8 cellular contexts compared by ENCODE assay signal in genomic region chr1:204763773-204764427, GRCh38.
DNase-seq lines count a peak whose midpoint lies in the region; TF ChIP-seq lines count a peak whose summit lies in the region.

No MANE protein-coding gene starts in this region.

- H3K4me3 Mint-ChIP-seq in activated T-helper 2 cell treated with anti-CD3 and anti-CD28 coated beads, Interferon-gamma antibody, Interleukin-2, Interleukin-4, amounts not matched to agents 10 μg/mL and 5 μg/mL and 100 μg/mL, durations not matched to agents 14 hours and 24 hours and 36 hours (ENCODE audit: low read depth), result peak overlapping the region; percentile 56

- H3K27me3 ChIP-seq in Karpas-422 (ENCODE audit: low read length) (no peaks in the 10 kb centered on the region), testis (no peaks in the 10 kb centered on the region)

- H3K9me3 ChIP-seq in Karpas-422 (ENCODE audit: low read length) (no peaks in the 10 kb centered on the region), testis (no peaks in the 10 kb centered on the region)

- TF ChIP-seq CTCF in GM20000 (IDR thresholded peaks at IDR 0.05; ENCODE audit: extremely low read depth, missing control alignments), result peak; percentile 78
- TF ChIP-seq CTCF in foreskin fibroblast (IDR thresholded peaks at IDR 0.05; ENCODE audit: low read depth, low read length), result peak; percentile 88
- TF ChIP-seq CTCF in testis (IDR thresholded peaks at IDR 0.05), result peak in 2 of 3 experiments; percentile 56 to 68

- H3K27me3 Mint-ChIP-seq in activated T-helper 2 cell treated with anti-CD3 and anti-CD28 coated beads, Interferon-gamma antibody, Interleukin-2, Interleukin-4, amounts not matched to agents 10 μg/mL and 5 μg/mL and 100 μg/mL, durations not matched to agents 14 hours and 24 hours and 36 hours (ENCODE audit: low read depth), result peaks cover 33% of the 10 kb centered on the region

- H3K27ac Mint-ChIP-seq in activated T-helper 2 cell treated with anti-CD3 and anti-CD28 coated beads, Interferon-gamma antibody, Interleukin-2, Interleukin-4, amounts not matched to agents 10 μg/mL and 5 μg/mL and 100 μg/mL, durations not matched to agents 14 hours and 24 hours and 36 hours, result no peak overlapping the region

- H2AFZ ChIP-seq in Karpas-422 (ENCODE audit: low read length), result 0 out of 2 replicates have a peak overlapping the region, but pooled peaks have one; percentile 30

- peaks cover 4% of the 10 kb centered on the region for H3K9me3 Mint-ChIP-seq in activated T-helper 2 cell treated with anti-CD3 and anti-CD28 coated beads, Interferon-gamma antibody, Interleukin-2, Interleukin-4, amounts not matched to agents 10 μg/mL and 5 μg/mL and 100 μg/mL, durations not matched to agents 14 hours and 24 hours and 36 hours

- H3K36me3 ChIP-seq in Karpas-422 (ENCODE audit: insufficient read depth, low read length) (no peaks in the 10 kb centered on the region), testis (ENCODE audit: low read depth, missing control alignments) (no peaks in the 10 kb centered on the region)

- no peaks in the 10 kb centered on the region for H3K79me2 ChIP-seq in Karpas-422 (ENCODE audit: low read length)

- no peak overlapping the region for H3K27ac ChIP-seq in Karpas-422 (ENCODE audit: low read length)
- no peak overlapping the region for H3K27ac ChIP-seq in testis

- H3K36me3 Mint-ChIP-seq in activated T-helper 2 cell treated with anti-CD3 and anti-CD28 coated beads, Interferon-gamma antibody, Interleukin-2, Interleukin-4, amounts not matched to agents 10 μg/mL and 5 μg/mL and 100 μg/mL, durations not matched to agents 14 hours and 24 hours and 36 hours (ENCODE audit: low read depth), result no peaks in the 10 kb centered on the region

- no peak for TF ChIP-seq POLR2A in testis (IDR thresholded peaks at IDR 0.05)

- WGBS in testis, 2 donors, result 8 to 10% methylated on average over 17 to 18 of the region's 18 CpGs

- H3K4me1 Mint-ChIP-seq in activated T-helper 2 cell treated with anti-CD3 and anti-CD28 coated beads, Interferon-gamma antibody, Interleukin-2, Interleukin-4, amounts not matched to agents 10 μg/mL and 5 μg/mL and 100 μg/mL, durations not matched to agents 14 hours and 24 hours and 36 hours (ENCODE audit: low read depth), result peaks cover 14% of the 10 kb centered on the region

- no peaks in the 10 kb centered on the region for H3K9me2 ChIP-seq in Karpas-422 (replicated peaks; ENCODE audit: insufficient read depth, low read length)

- H3K4me1 ChIP-seq in Karpas-422 (ENCODE audit: low read length) (peaks cover 4% of the 10 kb centered on the region), testis (peaks cover 7% of the 10 kb centered on the region)

- intact Hi-C loops in activated T-helper 2 cell treated with anti-CD3 and anti-CD28 coated beads, Interferon-gamma antibody, Interleukin-2, Interleukin-4, amounts not matched to agents 10 μg/mL and 5 μg/mL and 100 μg/mL, durations not matched to agents 14 hours and 24 hours and 36 hours (cut with micrococcal nuclease), result loop anchor here (1.0 kb wide), 2 partner anchors 43 to 199 kb away; no protein-coding TSS in a partner anchor
- intact Hi-C loops in testis (cut with DNase I; ENCODE audit: low total_unique reads), result no loop called here

- no peaks in the 10 kb centered on the region for H4K20me1 ChIP-seq in Karpas-422 (ENCODE audit: insufficient read depth, low read depth, low read length)

- peak overlapping the region; percentile 14 for H3K4me2 ChIP-seq in Karpas-422 (ENCODE audit: low read depth, low read length, poor library complexity, severe bottlenecking)

- no peak overlapping the region for H3K9ac ChIP-seq in Karpas-422 (ENCODE audit: low read length)

- DNase-seq in C1 segment of cervical spinal cord (lab: John Stamatoyannopoulos, UW), result peak in 12 of 14 donors; percentile 8 to 78 (median 26)
- DNase-seq in GM20000 (ENCODE audit: low spot score), result peak; percentile 84
- DNase-seq in Karpas-422, result peak; percentile 90
- DNase-seq in RPMI7951 (ENCODE audit: low read depth), result peak; percentile 73
- peak; percentile 65 for DNase-seq in activated T-helper 2 cell treated with anti-CD3 and anti-CD28 coated beads, Interferon-gamma antibody, Interleukin-2, Interleukin-4, amounts not matched to agents 10 μg/mL and 5 μg/mL and 100 μg/mL, durations not matched to agents 14 hours and 24 hours and 36 hours (ENCODE audit: low spot score)
- DNase-seq in foreskin fibroblast, result peak; percentile 60 to 84
- peak; percentile 69 for DNase-seq in occipital lobe (lab: John Stamatoyannopoulos, UW)
- DNase-seq in testis, result peak; percentile 81

- no peak overlapping the region for H3K4me3 ChIP-seq in Karpas-422 (ENCODE audit: low read length)
- H3K4me3 ChIP-seq in foreskin fibroblast (ENCODE audit: low read depth in 1 of 2, low read length in 2 of 2), result no peak overlapping the region
- H3K4me3 ChIP-seq in testis, result no peak overlapping the region

Comparison
In these comparisons a context has a peak if more than half of its experiments do, and no peak if none do; other contexts are left out.
1. DNase-seq: peak in every context shown above with its lines; median percentile 90 in Karpas-422; 84 in GM20000; 81 in testis; 73 in RPMI7951; 72 in foreskin fibroblast; 69 in occipital lobe; 65 in activated T-helper 2 cell treated with anti-CD3 and anti-CD28 coated beads, Interferon-gamma antibody, Interleukin-2, Interleukin-4, amounts not matched to agents 10 μg/mL and 5 μg/mL and 100 μg/mL, durations not matched to agents 14 hours and 24 hours and 36 hours; 26 in C1 segment of cervical spinal cord.